9 cellular contexts compared by ENCODE assay signal in the genomic region with DNA sequence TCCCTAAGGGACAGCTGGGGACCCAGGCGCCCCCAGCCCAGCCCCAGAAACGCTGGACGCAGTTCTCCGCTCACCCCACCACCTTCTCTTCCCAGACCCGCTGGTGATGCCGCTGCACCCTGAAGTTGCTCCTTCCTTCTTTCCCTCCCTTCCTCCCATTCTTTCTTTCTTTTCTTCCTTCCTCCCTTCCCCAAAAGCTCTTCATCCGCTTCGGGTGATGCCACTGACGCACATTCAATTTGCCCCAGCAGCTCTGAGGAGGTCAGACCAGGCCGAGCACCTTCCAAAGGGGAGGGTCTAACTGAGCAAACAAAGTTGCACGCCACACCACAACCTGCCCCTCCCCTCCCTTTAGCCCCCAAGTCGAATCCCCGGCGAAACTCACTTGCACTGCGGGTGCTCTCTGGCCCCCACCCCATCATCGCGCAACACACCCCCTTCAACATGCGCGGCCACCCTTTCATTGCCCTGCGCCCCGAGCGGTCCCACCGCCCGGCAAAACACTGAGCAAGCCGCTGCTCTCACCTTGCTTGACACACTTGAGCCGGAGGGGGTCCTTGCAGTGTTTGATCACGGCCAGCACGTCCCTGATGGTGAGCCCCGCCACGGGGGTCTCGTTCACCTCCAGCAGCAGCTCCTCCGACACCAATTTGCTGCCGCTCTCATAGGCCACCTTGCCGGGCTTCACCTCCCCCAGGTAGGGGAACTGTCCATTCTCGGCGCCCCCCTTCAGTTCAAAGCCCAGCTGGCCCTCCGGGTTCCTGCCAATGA. TPM values are rescaled to one million over a fixed set of nuclear protein-coding genes. Genes with fewer than 3 reads are reported as not detected.
DNase-seq lines count a peak whose midpoint lies in the region; TF ChIP-seq lines count a peak whose summit lies in the region.
"Had no signal": no experiment of that assay in that cellular context is flagged by ENCODE, and none has a peak within 500 bp of the region (broad histone marks: within the 10 kb centered on the region; RNA-seq: fewer than 3 reads in every experiment).

No MANE protein-coding gene starts in this region.

- no peak overlapping the region for H3K27ac Mint-ChIP-seq in activated T-cell treated with anti-CD3 and anti-CD28 coated beads, Interleukin-2, amount 50 U/mL, for 24 hours

- H3K9ac ChIP-seq in mammary epithelial cell (ENCODE audit: insufficient read depth, low read length), result peak overlapping the region; percentile 16

- TF ChIP-seq CTCF in mammary epithelial cell (conservative IDR thresholded peaks at IDR 0.05 in 1 of 2, IDR thresholded peaks at IDR 0.05 in 1 of 2; ENCODE audit: extremely low read depth in 1 of 2, insufficient read depth in 1 of 2, low read depth in 1 of 2, low read length in 2 of 2), result no peak

- peaks cover 26% of the 10 kb centered on the region for H3K4me1 ChIP-seq in mammary epithelial cell (ENCODE audit: insufficient read depth, low read length)

- H3K4me3 Mint-ChIP-seq in activated T-cell treated with anti-CD3 and anti-CD28 coated beads, Interleukin-2, amount 50 U/mL, for 24 hours, result peak overlapping the region; percentile 64

- H3K27ac ChIP-seq in mammary epithelial cell (ENCODE audit: insufficient read depth, low read depth, low read length) (no peak overlapping the region), skin epidermis (peak overlapping the region in 20 of 21 experiments; percentile 35 to 94 (median 80))
- H3K27ac ChIP-seq: VCaP had no signal

- H3K9me3 ChIP-seq in mammary epithelial cell (replicated peaks; ENCODE audit: insufficient read depth, low read length), result no peaks in the 10 kb centered on the region

- H3K4me3 ChIP-seq in mammary epithelial cell (replicated peaks in 1 of 3; ENCODE audit: insufficient read depth in 1 of 3, low read depth in 2 of 3, low read length in 3 of 3) (peak overlapping the region; percentile 50 to 58 (median 57)), skin epidermis (peak overlapping the region; percentile 33 to 54 (median 44))

- H3K4me2 ChIP-seq in mammary epithelial cell (ENCODE audit: insufficient read depth, low read depth, low read length), result peak overlapping the region; percentile 94

- H4K20me1 ChIP-seq in mammary epithelial cell (ENCODE audit: insufficient read depth, low read length), result no peaks in the 10 kb centered on the region

- intact Hi-C loops in mammary epithelial cell (cut with micrococcal nuclease), result loop anchor here (10.0 kb wide), 1 partner anchor 158 kb away; no protein-coding TSS in a partner anchor

- WGBS in mammary epithelial cell (ENCODE audit: low coverage, missing lambda C conversion rate), result 13% methylated on average over 21 of the region's 37 CpGs

- H3K36me3 ChIP-seq in mammary epithelial cell (ENCODE audit: insufficient read depth, low read length), result no peaks in the 10 kb centered on the region

- no peaks in the 10 kb centered on the region for H3K27me3 ChIP-seq in mammary epithelial cell (ENCODE audit: insufficient read depth, low read length)

- H2AFZ ChIP-seq in mammary epithelial cell (ENCODE audit: low read depth, low read length), result peak overlapping the region; percentile 87

- no peaks in the 10 kb centered on the region for H3K36me3 Mint-ChIP-seq in activated T-cell treated with anti-CD3 and anti-CD28 coated beads, Interleukin-2, amount 50 U/mL, for 24 hours (ENCODE audit: low read depth)

- BruUV-seq in mammary epithelial cell (replicated peaks; lab: Mats Ljungman, UMichigan), result no TSS peak

- CTCF ChIA-PET in mammary epithelial cell (lab: Charles Lee; ENCODE audit: low non-redundant PET), result no interaction called here

- H3K79me2 ChIP-seq in mammary epithelial cell (ENCODE audit: insufficient read depth, low read length), result no peaks in the 10 kb centered on the region

- no peak for DNase-seq in activated T-cell treated with anti-CD3 and anti-CD28 coated beads, Interleukin-2, amount 50 U/mL, for 24 hours
- DNase-seq in activated T-cell treated with anti-CD3 and anti-CD28 coated beads for 4 hours (no peak), mammary epithelial cell (no peak), islet precursor cell (peak; percentile 67), HUDEP-2 (lab: John Stamatoyannopoulos, UW; ENCODE audit: unreplicated experiment in 76 of 76) (no peak), DMS153 (lab: John Stamatoyannopoulos, UW) (no peak)
- DNase-seq in activated naive CD4-positive, alpha-beta T cell treated with anti-CD3 and anti-CD28 coated beads, Interleukin-2, amount 50 U/mL, for 16 hours, result no peak

- peaks cover 18% of the 10 kb centered on the region for H3K4me1 Mint-ChIP-seq in activated T-cell treated with anti-CD3 and anti-CD28 coated beads, Interleukin-2, amount 50 U/mL, for 24 hours (ENCODE audit: low read depth)

- dilution Hi-C loops in mammary epithelial cell (cut with HindIII; ENCODE audit: low sequenced_read_pairs), result no loop called here

- H3K27me3 Mint-ChIP-seq in activated T-cell treated with anti-CD3 and anti-CD28 coated beads, Interleukin-2, amount 50 U/mL, for 24 hours, result peaks cover 51% of the 10 kb centered on the region

- in situ Hi-C loops in mammary epithelial cell (cut with MboI; ENCODE audit: low sequenced_read_pairs in 2 of 2), result no loop called here

- no peaks in the 10 kb centered on the region for H3K9me3 Mint-ChIP-seq in activated T-cell treated with anti-CD3 and anti-CD28 coated beads, Interleukin-2, amount 50 U/mL, for 24 hours

RNA-seq across cellular contexts. Expression of gene MAGI2, which starts 0.8 kb away (rescaled TPM):
- 1 to 10 TPM; 1.4 to 7.7 TPM for total RNA-seq in mammary epithelial cell
- polyA plus RNA-seq in mammary epithelial cell, result 0.02 TPM
- not detected for polyA minus RNA-seq in mammary epithelial cell
